In the genomic region with DNA sequence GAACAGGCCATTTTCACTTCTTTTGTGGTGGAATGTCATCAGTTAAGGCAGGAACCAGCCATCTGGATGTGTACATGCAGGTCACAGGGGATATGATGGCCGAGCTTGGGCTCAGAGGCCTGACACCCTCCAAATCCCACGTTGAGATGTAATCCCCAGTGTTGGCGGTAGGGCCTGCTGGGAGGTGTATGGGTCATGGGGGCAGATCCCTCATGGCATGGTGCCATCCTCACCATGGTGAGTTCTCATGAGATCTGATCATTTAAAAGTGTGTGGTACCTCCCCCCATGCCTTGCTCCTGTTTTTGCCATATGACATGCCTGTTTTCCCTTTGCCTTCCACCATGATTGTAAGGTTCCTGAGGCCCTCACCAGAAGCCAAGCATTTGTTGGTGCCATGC, we compare ENCODE assay signal across 24 cellular contexts. TPM values are rescaled to one million over a fixed set of nuclear protein-coding genes. Genes with fewer than 3 reads are reported as not detected.
A peak's percentile ranks its signal among the peaks of the same experiment; 100 is the strongest.
DNase-seq lines count a peak whose midpoint lies in the region; ATAC-seq and TF ChIP-seq lines count a peak whose summit lies in the region.
"Had no signal": no experiment of that assay in that cellular context is flagged by ENCODE, and none has a peak within 500 bp of the region (broad histone marks: within the 10 kb centered on the region; RNA-seq: fewer than 3 reads in every experiment).

No MANE protein-coding gene starts in this region.

- H3K36me3 ChIP-seq in endodermal cell (ENCODE audit: control insufficient read depth, insufficient read depth, low read length) (peaks cover 91% of the 10 kb centered on the region), esophagus muscularis mucosa (peaks cover 7 to 36% (median 16%) of the 10 kb centered on the region in 4 donors), osteoblast (ENCODE audit: insufficient read depth, low read length) (peaks cover 5% of the 10 kb centered on the region)

- H3K4me3 ChIP-seq in right cardiac atrium (ENCODE audit: low read length), result no peak overlapping the region
- peak overlapping the region; percentile 24 for H3K4me3 ChIP-seq in endodermal cell (ENCODE audit: low read length)
- no peak overlapping the region for H3K4me3 ChIP-seq in esophagus muscularis mucosa
- no peak overlapping the region for H3K4me3 ChIP-seq in osteoblast (ENCODE audit: insufficient read depth, low read length)
- H3K4me3 ChIP-seq: BLaER1, GM12878 had no signal

- TF ChIP-seq CTCF in endodermal cell (conservative IDR thresholded peaks at IDR 0.05) (no peak), esophagus muscularis mucosa (IDR thresholded peaks at IDR 0.05) (no peak), osteoblast (IDR thresholded peaks at IDR 0.05; ENCODE audit: extremely low read depth, low read depth, low read length) (no peak)

- ATAC-seq in Right ventricle myocardium superior (ENCODE audit: poor library complexity) (no peak), right cardiac atrium (no peak), HG02840 (IDR thresholded peaks at IDR 0.05; ENCODE audit: low FRiP score, unreplicated experiment) (no peak)
- ATAC-seq: GM12878 had no signal

- no peaks in the 10 kb centered on the region for H3K79me2 ChIP-seq in osteoblast (ENCODE audit: insufficient read depth, low read length)

- H3K27me3 Mint-ChIP-seq in endodermal cell (ENCODE audit: insufficient read depth), result no peaks in the 10 kb centered on the region
- H3K27me3 Mint-ChIP-seq: CD4-positive, alpha-beta memory T cell; CD4-positive, CD25-positive, alpha-beta regulatory T cell; CD8-positive, alpha-beta memory T cell had no signal

- DNase-seq in Right ventricle myocardium superior, result peak; percentile 26
- DNase-seq in right cardiac atrium, result no peak
- peak; percentile 59 for DNase-seq in endodermal cell
- DNase-seq in esophagus muscularis mucosa (ENCODE audit: extremely low spot score), result peak; percentile 53
- no peak for DNase-seq in osteoblast (ENCODE audit: insufficient read length, low spot score, missing footprints)
- DNase-seq: 8988T; ACHN; BE2C; C1 segment of cervical spinal cord; CD4-positive, alpha-beta memory T cell; CD4-positive, CD25-positive, alpha-beta regulatory T cell; CD8-positive, alpha-beta memory T cell; COR-L47; DMS 273 treated with DMSO at 0.1 percent for 48 hours; DMS153; DMS53; DMS79; DND-41; EL; GDM1 had no signal

- no peaks in the 10 kb centered on the region for H4K20me1 ChIP-seq in osteoblast (ENCODE audit: insufficient read depth, low read length)
- H4K20me1 ChIP-seq: BLaER1 had no signal

- H3K9me3 Mint-ChIP-seq in endodermal cell, result peaks cover 2% of the 10 kb centered on the region
- H3K9me3 Mint-ChIP-seq: CD8-positive, alpha-beta memory T cell had no signal

- H3K27me3 ChIP-seq in right cardiac atrium (ENCODE audit: control insufficient read depth, insufficient read depth), result no peaks in the 10 kb centered on the region
- no peaks in the 10 kb centered on the region for H3K27me3 ChIP-seq in endodermal cell (ENCODE audit: control insufficient read depth, insufficient read depth, low read length, poor library complexity, severe bottlenecking)
- H3K27me3 ChIP-seq in esophagus muscularis mucosa, result no peaks in the 10 kb centered on the region
- no peaks in the 10 kb centered on the region for H3K27me3 ChIP-seq in osteoblast (ENCODE audit: insufficient read depth, low read length)
- H3K27me3 ChIP-seq: BE2C, BLaER1 had no signal

- no peak overlapping the region for H3K9ac ChIP-seq in endodermal cell (ENCODE audit: extremely low read depth, low read length, poor library complexity, severe bottlenecking)
- H3K9ac ChIP-seq: BLaER1 had no signal

- no peaks in the 10 kb centered on the region for H3K9me3 ChIP-seq in right cardiac atrium (ENCODE audit: control insufficient read depth, low read length)
- H3K9me3 ChIP-seq in endodermal cell (ENCODE audit: control insufficient read depth, low read length), result peaks cover 56% of the 10 kb centered on the region
- H3K9me3 ChIP-seq in esophagus muscularis mucosa, result no peaks in the 10 kb centered on the region
- no peaks in the 10 kb centered on the region for H3K9me3 ChIP-seq in osteoblast (ENCODE audit: low read depth, low read length)
- H3K9me3 ChIP-seq: BE2C, BLaER1 had no signal

- H3K4me1 ChIP-seq in right cardiac atrium (ENCODE audit: control insufficient read depth, insufficient read depth, low read length) (no peaks in the 10 kb centered on the region), endodermal cell (ENCODE audit: control insufficient read depth, insufficient read depth, low read length) (no peaks in the 10 kb centered on the region), esophagus muscularis mucosa (peaks cover 0 to 5% (median 0%) of the 10 kb centered on the region in 4 donors), osteoblast (ENCODE audit: insufficient read depth, low read length) (no peaks in the 10 kb centered on the region)
- H3K4me1 ChIP-seq: BE2C had no signal

- no peak overlapping the region for H3K27ac Mint-ChIP-seq in endodermal cell
- H3K27ac Mint-ChIP-seq: CD14-positive monocyte; CD4-positive, CD25-positive, alpha-beta regulatory T cell had no signal

- peaks cover 24% of the 10 kb centered on the region for H3K4me1 Mint-ChIP-seq in endodermal cell

- 97% methylated on average over 3 of the region's 3 CpGs for WGBS in right cardiac atrium
- WGBS in endodermal cell (ENCODE audit: insufficient coverage in 1 of 2, insufficient read length in 1 of 2), 2 experiments, result 87 to 100% methylated on average over 1 to 3 of the region's 3 CpGs
- 94% methylated on average over 2 of the region's 3 CpGs for WGBS in esophagus muscularis mucosa

- intact Hi-C loops in Right ventricle myocardium superior (cut with DNase I), result no loop called here
- intact Hi-C loops in right cardiac atrium (cut with DNase I), result no loop called here
- intact Hi-C loops in esophagus muscularis mucosa (cut with DNase I), result no loop called here

- peaks cover 86% of the 10 kb centered on the region for H3K36me3 Mint-ChIP-seq in endodermal cell (ENCODE audit: low read depth)

- no peak for TF ChIP-seq EP300 in esophagus muscularis mucosa (IDR thresholded peaks at IDR 0.05)

- H3K27ac ChIP-seq in right cardiac atrium (ENCODE audit: low read length), result no peak overlapping the region
- H3K27ac ChIP-seq in endodermal cell (ENCODE audit: low read depth, low read length), result no peak overlapping the region
- no peak overlapping the region for H3K27ac ChIP-seq in esophagus muscularis mucosa (replicated peaks in 1 of 4)
- no peak overlapping the region for H3K27ac ChIP-seq in osteoblast (ENCODE audit: low read depth, low read length)
- H3K27ac ChIP-seq: BLaER1 had no signal

- H3K4me2 ChIP-seq in osteoblast (ENCODE audit: insufficient read depth, low read length), result no peak overlapping the region
- H3K4me2 ChIP-seq: BLaER1 had no signal

- no peak overlapping the region for H2AFZ ChIP-seq in osteoblast (ENCODE audit: low read length)

- no peak overlapping the region for H3K4me3 Mint-ChIP-seq in endodermal cell
- H3K4me3 Mint-ChIP-seq: CD14-positive monocyte; CD4-positive, alpha-beta memory T cell; CD4-positive, CD25-positive, alpha-beta regulatory T cell; CD8-positive, alpha-beta memory T cell had no signal

- no peak for TF ChIP-seq POLR2A in esophagus muscularis mucosa (IDR thresholded peaks at IDR 0.05; ENCODE audit: low read depth)

RNA-seq across cellular contexts. Expression of a gene that starts 26.8 kb away (rescaled TPM):
- total RNA-seq in Right ventricle myocardium superior, result 9.0 TPM
- 10 to 100 TPM in 3 of 4 donors, 1 to 10 TPM in 1; 9.6 to 13.6 (median 11.8) TPM for total RNA-seq in right cardiac atrium
- 6.3 TPM for polyA plus RNA-seq in right cardiac atrium
- total RNA-seq in endodermal cell, result 100 to 1,000 TPM in 1 of 2 donors, 10 to 100 TPM in 1; 94.4 to 110 TPM
- 93.7 TPM for polyA plus RNA-seq in endodermal cell (2013, experiment 1 of 2)
- 75.1 TPM for polyA plus RNA-seq in endodermal cell (2013, experiment 2 of 2)
- total RNA-seq in esophagus muscularis mucosa, result 10 to 100 TPM in 3 of 4 donors, 1 to 10 TPM in 1; 9.3 to 18.4 (median 14.4) TPM
- 23.9 and 29.8 TPM in 2 replicates for total RNA-seq in osteoblast

RNA-seq across cellular contexts. Expression of a gene that starts 26.9 kb away (rescaled TPM):
- total RNA-seq in Right ventricle myocardium superior (14.0 TPM), right cardiac atrium (10 to 100 TPM; 14.6 to 16.1 (median 14.8) TPM), endodermal cell (10 to 100 TPM; 24.0 to 29.7 TPM), esophagus muscularis mucosa (10 to 100 TPM; 25.3 to 35.6 (median 31.2) TPM), osteoblast (53.0 and 54.3 TPM in 2 replicates)
- 7.5 TPM for polyA plus RNA-seq in right cardiac atrium
- 36.7 TPM for polyA plus RNA-seq in endodermal cell (2013, experiment 1 of 2)
- 32.7 TPM for polyA plus RNA-seq in endodermal cell (2013, experiment 2 of 2)

RNA-seq across cellular contexts. Expression of a gene that starts 49.3 kb away (rescaled TPM):
- total RNA-seq in Right ventricle myocardium superior (53.7 TPM), right cardiac atrium (10 to 100 TPM; 59.6 to 70.0 (median 61.0) TPM), endodermal cell (10 to 100 TPM; 82.5 to 82.8 TPM), esophagus muscularis mucosa (10 to 100 TPM; 64.6 to 96.5 (median 78.0) TPM), osteoblast (14.7 and 21.0 TPM in 2 replicates)
- polyA plus RNA-seq in right cardiac atrium, result 40.5 TPM
- 74.8 TPM for polyA plus RNA-seq in endodermal cell (2013, experiment 1 of 2)
- 72.6 TPM for polyA plus RNA-seq in endodermal cell (2013, experiment 2 of 2)

Comparison
In these comparisons a context has a peak if more than half of its experiments do, and no peak if none do; other contexts are left out.
1. DNase-seq: peak in Right ventricle myocardium superior (single experiment), endodermal cell (single experiment) and esophagus muscularis mucosa (single experiment); none in right cardiac atrium (0 of 3) and osteoblast (single experiment).